1 cellular context compared by ENCODE assay signal in the genomic region with DNA sequence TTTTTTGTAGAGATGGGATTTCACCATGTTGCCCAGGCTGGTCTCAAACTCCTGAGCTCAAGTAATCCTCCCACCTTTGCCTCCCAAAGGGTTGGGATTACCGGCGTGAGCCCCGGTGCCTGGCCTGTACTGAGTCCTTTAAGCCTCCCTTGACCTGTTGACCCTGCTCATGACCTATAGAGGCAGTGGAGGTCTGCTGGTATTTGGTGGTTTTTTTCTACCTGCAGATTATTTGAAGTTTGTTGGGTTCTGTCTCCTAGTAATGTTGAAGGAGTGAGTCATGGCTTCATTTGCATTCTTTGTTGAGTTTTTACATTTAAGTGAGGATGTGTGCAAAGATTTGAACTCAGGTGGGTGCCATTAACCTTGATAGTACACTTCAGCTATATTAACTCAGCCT.
A peak's percentile ranks its signal among the peaks of the same experiment; 100 is the strongest.
TF ChIP-seq lines count a peak whose summit lies in the region.

No MANE protein-coding gene starts in this region.

TF ChIP-seq in H1, 55 proteins besides CTCF, POLR2A, EP300 and RAD21:
- peak; percentile 43; the same call in 1 of the 2 replicates for TF ChIP-seq JUND (IDR thresholded peaks at IDR 0.05; ENCODE audit: low read length)
- TF ChIP-seq RNF2 (IDR thresholded peaks at IDR 0.05; ENCODE audit: borderline replicate concordance, low read depth, low read length, missing control alignments, poor library complexity, severe bottlenecking): no peak
TF ChIP-seq in H1: peak in this region for 1.
